22 cellular contexts compared by ENCODE assay signal in genomic region chr3:104257486-104257885, GRCh38.
"Had no signal": no experiment of that assay in that cellular context is flagged by ENCODE, and none has a peak within 500 bp of the region (broad histone marks: within the 10 kb centered on the region; RNA-seq: fewer than 3 reads in every experiment).

No MANE protein-coding gene starts in this region.

- H3K4me3 ChIP-seq: body of pancreas, lower lobe of right lung, ovary, prostate gland, thoracic aorta had no signal

- H3K4me3 Mint-ChIP-seq: activated CD4-positive, alpha-beta memory T cell treated with anti-CD3 and anti-CD28 coated beads, Interleukin-2, amount 10 ng/mL, durations not matched to agents 7 days and 5 days; activated naive CD4-positive, alpha-beta T cell treated with anti-CD3 and anti-CD28 coated beads, Interleukin-2, amount 10 ng/mL, durations not matched to agents 7 days and 5 days; activated naive CD8-positive, alpha-beta T cell treated with anti-CD3 and anti-CD28 coated beads, Interleukin-2, amount 50 U/mL, for 24 hours; activated T-cell treated with anti-CD3 and anti-CD28 coated beads, Interleukin-2, amount 50 U/mL, for 72 hours; mesothelial cell of epicardium; naive thymus-derived CD8-positive, alpha-beta T cell; T-helper 1 cell treated with Interleukin-12 subunit alpha and Interleukin-12 subunit beta and Interleukin-4 antibody, amounts not matched to agents 30 μg/mL and 1 μg/mL, for 36 hours; type B pancreatic cell had no signal

- H3K27me3 ChIP-seq: body of pancreas, neutrophil, ovary had no signal

- H3K36me3 Mint-ChIP-seq: activated naive CD4-positive, alpha-beta T cell treated with anti-CD3 and anti-CD28 coated beads, Interleukin-2, amount 10 ng/mL, durations not matched to agents 7 days and 5 days; mesothelial cell of epicardium; naive thymus-derived CD8-positive, alpha-beta T cell; type B pancreatic cell had no signal

- ATAC-seq: activated naive CD8-positive, alpha-beta T cell treated with anti-CD3 and anti-CD28 coated beads, Interleukin-2, amount 50 U/mL, for 24 hours; activated T-cell treated with anti-CD3 and anti-CD28 coated beads, Interleukin-2, amount 50 U/mL, for 72 hours; body of pancreas; left lobe of liver; lower lobe of right lung; naive thymus-derived CD8-positive, alpha-beta T cell had no signal

- H3K9me3 ChIP-seq: body of pancreas, lower lobe of right lung, neutrophil, ovary, prostate gland, thoracic aorta had no signal

- H3K27ac ChIP-seq: body of pancreas, lower lobe of right lung, neutrophil, ovary, prostate gland, thoracic aorta had no signal

- H3K27me3 Mint-ChIP-seq: activated CD4-positive, alpha-beta memory T cell treated with anti-CD3 and anti-CD28 coated beads, Interleukin-2, amount 10 ng/mL, durations not matched to agents 7 days and 5 days; activated naive CD4-positive, alpha-beta T cell treated with anti-CD3 and anti-CD28 coated beads, Interleukin-2, amount 10 ng/mL, durations not matched to agents 7 days and 5 days; activated naive CD8-positive, alpha-beta T cell treated with anti-CD3 and anti-CD28 coated beads, Interleukin-2, amount 50 U/mL, for 24 hours; naive thymus-derived CD8-positive, alpha-beta T cell; type B pancreatic cell had no signal

- H3K27ac Mint-ChIP-seq: activated CD4-positive, alpha-beta memory T cell treated with anti-CD3 and anti-CD28 coated beads, Interleukin-2, amount 10 ng/mL, durations not matched to agents 7 days and 5 days; activated naive CD4-positive, alpha-beta T cell treated with anti-CD3 and anti-CD28 coated beads, Interleukin-2, amount 10 ng/mL, durations not matched to agents 7 days and 5 days; activated naive CD8-positive, alpha-beta T cell treated with anti-CD3 and anti-CD28 coated beads, Interleukin-2, amount 50 U/mL, for 24 hours; activated T-cell treated with anti-CD3 and anti-CD28 coated beads, Interleukin-2, amount 50 U/mL, for 72 hours; mesothelial cell of epicardium; naive thymus-derived CD8-positive, alpha-beta T cell; T-helper 1 cell treated with Interleukin-12 subunit alpha and Interleukin-12 subunit beta and Interleukin-4 antibody, amounts not matched to agents 30 μg/mL and 1 μg/mL, for 36 hours; type B pancreatic cell had no signal

- H3K4me1 ChIP-seq: body of pancreas, lower lobe of right lung, prostate gland had no signal

- H3K4me1 Mint-ChIP-seq: activated CD4-positive, alpha-beta memory T cell treated with anti-CD3 and anti-CD28 coated beads, Interleukin-2, amount 10 ng/mL, durations not matched to agents 7 days and 5 days; activated naive CD4-positive, alpha-beta T cell treated with anti-CD3 and anti-CD28 coated beads, Interleukin-2, amount 10 ng/mL, durations not matched to agents 7 days and 5 days; activated naive CD8-positive, alpha-beta T cell treated with anti-CD3 and anti-CD28 coated beads, Interleukin-2, amount 50 U/mL, for 24 hours; mesothelial cell of epicardium; naive thymus-derived CD8-positive, alpha-beta T cell had no signal

- DNase-seq: activated CD4-positive, alpha-beta memory T cell treated with anti-CD3 and anti-CD28 coated beads, Interleukin-2, amount 10 ng/mL, durations not matched to agents 7 days and 5 days; activated CD4-positive, alpha-beta T cell treated with anti-CD3 and anti-CD28 coated beads for 48 hours; activated effector memory CD4-positive, alpha-beta T cell treated with anti-CD3 and anti-CD28 coated beads, Interleukin-2, amount 50 U/mL, for 16 hours; activated naive CD4-positive, alpha-beta T cell treated with anti-CD3 and anti-CD28 coated beads, Interleukin-2, amount 10 ng/mL, durations not matched to agents 7 days and 5 days; activated naive CD8-positive, alpha-beta T cell treated with anti-CD3 and anti-CD28 coated beads, Interleukin-2, amount 50 U/mL, for 24 hours; activated T-cell treated with anti-CD3 and anti-CD28 coated beads, Interleukin-2, amount 50 U/mL, for 72 hours; anterior cingulate cortex; body of pancreas; kidney; lower lobe of right lung; naive thymus-derived CD8-positive, alpha-beta T cell; ovary; stimulated activated CD4-positive, alpha-beta T cell treated with anti-CD3 and anti-CD28 coated beads, Interleukin-4, amount 100 ng/mL, for 24 hours; stimulated activated naive CD4-positive, alpha-beta T cell treated with Interleukin-2 at 50 U/mL for 16 hours; T1000 had no signal

- H3K9me3 Mint-ChIP-seq: activated CD4-positive, alpha-beta memory T cell treated with anti-CD3 and anti-CD28 coated beads, Interleukin-2, amount 10 ng/mL, durations not matched to agents 7 days and 5 days; activated naive CD4-positive, alpha-beta T cell treated with anti-CD3 and anti-CD28 coated beads, Interleukin-2, amount 10 ng/mL, durations not matched to agents 7 days and 5 days; activated naive CD8-positive, alpha-beta T cell treated with anti-CD3 and anti-CD28 coated beads, Interleukin-2, amount 50 U/mL, for 24 hours; activated T-cell treated with anti-CD3 and anti-CD28 coated beads, Interleukin-2, amount 50 U/mL, for 72 hours; mesothelial cell of epicardium; type B pancreatic cell had no signal

- H3K36me3 ChIP-seq: lower lobe of right lung, neutrophil, ovary, prostate gland, thoracic aorta had no signal
